In the genomic region with DNA sequence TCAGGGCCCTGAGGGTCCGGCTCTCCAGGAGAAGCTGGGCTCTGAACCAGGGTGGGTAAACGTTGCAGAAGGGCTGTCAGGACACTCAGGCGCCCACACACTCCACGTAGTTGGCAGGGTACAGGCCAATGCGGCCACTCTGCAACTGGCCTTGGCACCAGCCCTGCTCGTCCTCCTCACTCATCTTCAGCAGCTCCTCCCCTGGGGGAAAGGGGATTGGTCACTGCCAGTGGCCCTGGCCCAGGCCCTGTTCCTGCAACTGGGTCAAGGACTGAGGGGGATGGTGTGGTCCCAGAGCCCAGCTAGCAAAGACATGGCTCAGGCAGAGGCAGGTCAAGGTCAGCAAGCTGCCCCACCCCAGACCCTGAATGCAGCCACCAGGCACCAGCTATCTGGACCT, we compare ENCODE assay signal across 8 cellular contexts. TPM values are rescaled to one million over a fixed set of nuclear protein-coding genes. Genes with fewer than 3 reads are reported as not detected.
DNase-seq lines count a peak whose midpoint lies in the region; ATAC-seq and TF ChIP-seq lines count a peak whose summit lies in the region.

No MANE protein-coding gene starts in this region.

- no peaks in the 10 kb centered on the region for H3K9me3 ChIP-seq in naive thymus-derived CD4-positive, alpha-beta T cell (ENCODE audit: control insufficient read depth in 2 of 3, low read length in 3 of 3)

- peaks cover 19 to 27% of the 10 kb centered on the region in 2 donors for H3K4me1 ChIP-seq in naive thymus-derived CD4-positive, alpha-beta T cell (ENCODE audit: control insufficient read depth in 2 of 2, insufficient read depth in 2 of 2, low read length in 2 of 2)

- H3K4me1 Mint-ChIP-seq in activated naive CD4-positive, alpha-beta T cell treated with anti-CD3 and anti-CD28 coated beads, Interleukin-2, amount 10 ng/mL, durations not matched to agents 7 days and 5 days = peaks cover 44% of the 10 kb centered on the region
- H3K4me1 Mint-ChIP-seq in naive thymus-derived CD4-positive, alpha-beta T cell = peaks cover 19 to 49% (median 34%) of the 10 kb centered on the region in 7 donors

- ATAC-seq in naive thymus-derived CD4-positive, alpha-beta T cell = no peak
- no peak for ATAC-seq in GM21528 (IDR thresholded peaks at IDR 0.05; ENCODE audit: low FRiP score, unreplicated experiment)

- H3K27me3 ChIP-seq in dorsolateral prefrontal cortex = no peaks in the 10 kb centered on the region
- no peaks in the 10 kb centered on the region for H3K27me3 ChIP-seq in naive thymus-derived CD4-positive, alpha-beta T cell (ENCODE audit: control insufficient read depth in 2 of 2, insufficient read depth in 2 of 2, low read length in 2 of 2)

- no peak for TF ChIP-seq CTCF in dorsolateral prefrontal cortex (IDR thresholded peaks at IDR 0.05 in 54 of 56, conservative IDR thresholded peaks at IDR 0.05 in 2 of 56; ENCODE audit: low read depth in 1 of 56, partially characterized antibody in 56 of 56)

- no peak for DNase-seq in activated naive CD4-positive, alpha-beta T cell treated with anti-CD3 and anti-CD28 coated beads, Interleukin-2, amount 10 ng/mL, durations not matched to agents 7 days and 5 days
- DNase-seq in activated naive CD4-positive, alpha-beta T cell (lab: John Stamatoyannopoulos, UW) = no peak
- DNase-seq in dorsolateral prefrontal cortex (no peak), D341Med (ENCODE audit: low spot score) (no peak), Kasumi-1 (lab: John Stamatoyannopoulos, UW) (no peak)
- no peak for DNase-seq in naive thymus-derived CD4-positive, alpha-beta T cell
- DNase-seq in stimulated activated CD4-positive, alpha-beta T cell treated with anti-CD3 and anti-CD28 coated beads, Interleukin-1b, Interleukin-23, amount 100 ng/mL, for 48 hours = no peak

- H3K4me3 ChIP-seq in dorsolateral prefrontal cortex = peak overlapping the region in 51 of 59 donors; percentile 67 to 100 (median 96)
- peak overlapping the region; percentile 93 for H3K4me3 ChIP-seq in naive thymus-derived CD4-positive, alpha-beta T cell (ENCODE audit: low read length)

- peak overlapping the region; percentile 97 to 100 (median 100) for H3K27ac ChIP-seq in dorsolateral prefrontal cortex
- peak overlapping the region; percentile 97 for H3K27ac ChIP-seq in naive thymus-derived CD4-positive, alpha-beta T cell (ENCODE audit: low read depth, low read length)

- H3K36me3 Mint-ChIP-seq in activated naive CD4-positive, alpha-beta T cell treated with anti-CD3 and anti-CD28 coated beads, Interleukin-2, amount 10 ng/mL, durations not matched to agents 7 days and 5 days = peaks cover 15% of the 10 kb centered on the region
- H3K36me3 Mint-ChIP-seq in naive thymus-derived CD4-positive, alpha-beta T cell = peaks cover 0 to 10% (median 5%) of the 10 kb centered on the region in 5 donors

- CTCF ChIA-PET in activated naive CD4-positive, alpha-beta T cell treated with anti-CD3 and anti-CD28 coated beads, Interleukin-2, amount 10 ng/mL, durations not matched to agents 7 days and 5 days (lab: Charles Lee) = interaction anchor here (0.6 to 3.4 kb wide), 19 partner anchors 9 to 444 kb away, joined by 3 to 32 read pairs (median 3); a partner anchor contains a TSS
- CTCF ChIA-PET in naive thymus-derived CD4-positive, alpha-beta T cell (lab: Charles Lee) = interaction anchor here (0.6 to 1.8 kb wide), 10 partner anchors 25 to 275 kb away, joined by 3 to 15 read pairs (median 4); a partner anchor contains a TSS

- no peaks in the 10 kb centered on the region for H3K27me3 Mint-ChIP-seq in activated naive CD4-positive, alpha-beta T cell treated with anti-CD3 and anti-CD28 coated beads, Interleukin-2, amount 10 ng/mL, durations not matched to agents 7 days and 5 days
- no peaks in the 10 kb centered on the region for H3K27me3 Mint-ChIP-seq in naive thymus-derived CD4-positive, alpha-beta T cell

- H3K9me3 Mint-ChIP-seq in activated naive CD4-positive, alpha-beta T cell treated with anti-CD3 and anti-CD28 coated beads, Interleukin-2, amount 10 ng/mL, durations not matched to agents 7 days and 5 days = no peaks in the 10 kb centered on the region
- peaks cover 0 to 4% (median 0%) of the 10 kb centered on the region in 11 donors for H3K9me3 Mint-ChIP-seq in naive thymus-derived CD4-positive, alpha-beta T cell

- peak overlapping the region; percentile 100 for H3K27ac Mint-ChIP-seq in activated naive CD4-positive, alpha-beta T cell treated with anti-CD3 and anti-CD28 coated beads, Interleukin-2, amount 10 ng/mL, durations not matched to agents 7 days and 5 days
- peak overlapping the region; percentile 97 to 100 (median 99) for H3K27ac Mint-ChIP-seq in naive thymus-derived CD4-positive, alpha-beta T cell

- H3K36me3 ChIP-seq in naive thymus-derived CD4-positive, alpha-beta T cell (ENCODE audit: control insufficient read depth in 2 of 3, insufficient read depth in 3 of 3, low read length in 3 of 3) = peaks cover 0 to 28% (median 0%) of the 10 kb centered on the region in 3 experiments

- peak overlapping the region; percentile 96 for H3K4me3 Mint-ChIP-seq in activated naive CD4-positive, alpha-beta T cell treated with anti-CD3 and anti-CD28 coated beads, Interleukin-2, amount 10 ng/mL, durations not matched to agents 7 days and 5 days
- peak overlapping the region; percentile 92 to 99 (median 98) for H3K4me3 Mint-ChIP-seq in naive thymus-derived CD4-positive, alpha-beta T cell

- POLR2A ChIA-PET in naive thymus-derived CD4-positive, alpha-beta T cell (lab: Charles Lee) = interaction anchor here (0.8 to 5.9 kb wide), 10 partner anchors 8 to 397 kb away, joined by 3 to 48 read pairs (median 8); a partner anchor contains a TSS

- intact Hi-C loops in dorsolateral prefrontal cortex (cut with DNase I) = loop anchor here (1.0 to 5.0 kb wide), 5 partner anchors 36 to 229 kb away; a partner anchor contains a TSS
- intact Hi-C loops in naive thymus-derived CD4-positive, alpha-beta T cell (cut with micrococcal nuclease) = loop anchor here (1.0 to 10.0 kb wide), 28 partner anchors 8 to 1335 kb away; a partner anchor contains a TSS

RNA-seq across cellular contexts. Expression of a gene that starts 1.2 kb away (rescaled TPM):
- 100 to 1,000 TPM in 110 of 120 experiments, 10 to 100 TPM in 10; 84.8 to 149 (median 114) TPM for total RNA-seq in dorsolateral prefrontal cortex
- 100 to 1,000 TPM; 107 to 220 (median 155) TPM for total RNA-seq in naive thymus-derived CD4-positive, alpha-beta T cell
- polyA plus RNA-seq in naive thymus-derived CD4-positive, alpha-beta T cell = 100 to 1,000 TPM; 117 to 121 TPM

RNA-seq across cellular contexts. Expression of a gene that starts 8.4 kb away (rescaled TPM):
- total RNA-seq in dorsolateral prefrontal cortex = 10 to 100 TPM in 117 of 120 experiments, 1 to 10 TPM in 3; 7.7 to 54.9 (median 21.5) TPM
- 1 to 10 TPM in 1 of 5 experiments, under 1 TPM in 1, not detected in 3; 0.34 to 4.3 TPM for total RNA-seq in naive thymus-derived CD4-positive, alpha-beta T cell
- under 1 TPM in 1 of 2 donors, not detected in 1; 0.82 TPM for polyA plus RNA-seq in naive thymus-derived CD4-positive, alpha-beta T cell

RNA-seq across cellular contexts. Expression of a gene that starts 36.9 kb away (rescaled TPM):
- total RNA-seq in dorsolateral prefrontal cortex = 10 to 100 TPM in 118 of 120 experiments, 1 to 10 TPM in 2; 7.0 to 40.6 (median 19.7) TPM
- 100 to 1,000 TPM in 2 of 5 experiments, 10 to 100 TPM in 3; 65.4 to 135 (median 93.4) TPM for total RNA-seq in naive thymus-derived CD4-positive, alpha-beta T cell
- 10 to 100 TPM; 32.9 to 35.4 TPM for polyA plus RNA-seq in naive thymus-derived CD4-positive, alpha-beta T cell
